ENCODE assay signal across 8 cellular contexts in genomic region chr19:8005534-8006256, GRCh38. TPM values are rescaled to one million over a fixed set of nuclear protein-coding genes. Genes with fewer than 3 reads are reported as not detected.
DNase-seq lines count a peak whose midpoint lies in the region; ATAC-seq and TF ChIP-seq lines count a peak whose summit lies in the region.

Gene ELAVL1, minus strand, starts transcription at chr19:8005641. Its CDS starts 13,826 bp downstream, at chr19:7991815.

- H3K27ac Mint-ChIP-seq in T-helper 1 cell treated with Interleukin-12 subunit alpha and Interleukin-12 subunit beta and Interleukin-4 antibody, amounts not matched to agents 30 μg/mL and 1 μg/mL, for 36 hours, result peak within 1 kb of the TSS; percentile 80

- H3K9me3 ChIP-seq in left ventricle myocardium inferior (replicated peaks) (no peaks in the 10 kb centered on the region), psoas muscle (no peaks in the 10 kb centered on the region)

- H3K27me3 ChIP-seq in left ventricle myocardium inferior (ENCODE audit: low read depth) (no peaks in the 10 kb centered on the region), psoas muscle (ENCODE audit: insufficient read depth in 3 of 3, low read length in 2 of 3) (no peaks in the 10 kb centered on the region)

- H3K4me1 ChIP-seq in left ventricle myocardium inferior (peaks cover 53% of the 10 kb centered on the region), psoas muscle (peaks cover 43% of the 10 kb centered on the region)

- peak within 1 kb of the TSS; percentile 92 for H3K4me3 Mint-ChIP-seq in T-helper 1 cell treated with Interleukin-12 subunit alpha and Interleukin-12 subunit beta and Interleukin-4 antibody, amounts not matched to agents 30 μg/mL and 1 μg/mL, for 36 hours

- POLR2A ChIA-PET in GM10248 (lab: Yijun Ruan, JAX), result interaction anchor here (0.6 kb wide), 1 partner anchor 181 kb away, joined by 3 read pairs; no protein-coding TSS in a partner anchor

- peak within 1 kb of the TSS; percentile 89 for H3K4me3 ChIP-seq in left ventricle myocardium inferior
- peak within 1 kb of the TSS; percentile 98 for H3K4me3 ChIP-seq in psoas muscle

- peak; percentile 61 for ATAC-seq in HG02623 (IDR thresholded peaks at IDR 0.05; ENCODE audit: unreplicated experiment)
- ATAC-seq in psoas muscle, result peak; percentile 90 to 98 (median 96)

- intact Hi-C loops in left ventricle myocardium inferior (cut with micrococcal nuclease), result no loop called here
- intact Hi-C loops in psoas muscle (cut with DNase I), result loop anchor here in 1 of 2 donors (2.0 to 5.0 kb wide), 2 partner anchors 31 to 827 kb away; partner anchors contain the start of genes MBD3L1 and ZNF558

- TF ChIP-seq CTCF in GM10248 (IDR thresholded peaks at IDR 0.05; ENCODE audit: control extremely low read depth, extremely low read depth, low read depth, missing control alignments) (no peak), left ventricle myocardium inferior (IDR thresholded peaks at IDR 0.05; ENCODE audit: borderline replicate concordance) (no peak), psoas muscle (IDR thresholded peaks at IDR 0.05) (no peak)

- H3K9me3 Mint-ChIP-seq in T-helper 1 cell treated with Interleukin-12 subunit alpha and Interleukin-12 subunit beta and Interleukin-4 antibody, amounts not matched to agents 30 μg/mL and 1 μg/mL, for 36 hours, result no peaks in the 10 kb centered on the region

- DNase-seq in GM10248 (ENCODE audit: extremely low spot score) (peak; percentile 97), NCI-H1417 (lab: John Stamatoyannopoulos, UW) (peak; percentile 89 to 95 (median 93)), amniotic epithelial cell (ENCODE audit: low read depth) (peak; percentile 81), left ventricle myocardium inferior (peak; percentile 92), psoas muscle (peak; percentile 92 to 95), ureter (ENCODE audit: low spot score) (peak; percentile 86)

- peaks cover 33% of the 10 kb centered on the region for H3K4me1 Mint-ChIP-seq in T-helper 1 cell treated with Interleukin-12 subunit alpha and Interleukin-12 subunit beta and Interleukin-4 antibody, amounts not matched to agents 30 μg/mL and 1 μg/mL, for 36 hours (ENCODE audit: low read depth)

- CTCF ChIA-PET in GM10248 (lab: Yijun Ruan, JAX), result interaction anchor here (1.5 to 2.8 kb wide), 5 partner anchors 9 to 62 kb away, joined by 3 to 15 read pairs (median 6); partner anchors contain the start of gene TIMM44

- H3K36me3 Mint-ChIP-seq in T-helper 1 cell treated with Interleukin-12 subunit alpha and Interleukin-12 subunit beta and Interleukin-4 antibody, amounts not matched to agents 30 μg/mL and 1 μg/mL, for 36 hours (ENCODE audit: low read depth), result peaks cover 3% of the 10 kb centered on the region

- no peaks in the 10 kb centered on the region for H3K27me3 Mint-ChIP-seq in T-helper 1 cell treated with Interleukin-12 subunit alpha and Interleukin-12 subunit beta and Interleukin-4 antibody, amounts not matched to agents 30 μg/mL and 1 μg/mL, for 36 hours (ENCODE audit: low read depth)

- H3K36me3 ChIP-seq in left ventricle myocardium inferior, result no peaks in the 10 kb centered on the region
- peaks cover 3 to 5% of the 10 kb centered on the region in 2 donors for H3K36me3 ChIP-seq in psoas muscle (ENCODE audit: insufficient read depth in 1 of 2, low read depth in 1 of 2)

- H3K27ac ChIP-seq in left ventricle myocardium inferior (replicated peaks), result peak within 1 kb of the TSS; percentile 87
- peak within 1 kb of the TSS; percentile 90 for H3K27ac ChIP-seq in psoas muscle

- WGBS in psoas muscle, 3 donors, result 0 to 1% (median 0%) methylated on average over 38 to 98 of the region's 98 CpGs

RNA-seq across cellular contexts. Expression of gene ELAVL1, which starts in this region (rescaled TPM):
- total RNA-seq in left ventricle myocardium inferior (50.5 TPM), psoas muscle (10 to 100 TPM; 44.5 to 57.9 (median 48.0) TPM), ureter (77.9 TPM)
- polyA plus RNA-seq in psoas muscle, result 10 to 100 TPM; 22.3 to 41.6 (median 41.4) TPM

Comparison
In these comparisons a context has a peak if more than half of its experiments do, and no peak if none do; other contexts are left out.
1. Peak in every context shown above with its lines: DNase-seq, ATAC-seq, H3K4me3 ChIP-seq and H3K27ac ChIP-seq.